18 cellular contexts compared by ENCODE assay signal in genomic region chr4:174047363-174047762, GRCh38.
A peak's percentile ranks its signal among the peaks of the same experiment; 100 is the strongest.
DNase-seq lines count a peak whose midpoint lies in the region; ATAC-seq and TF ChIP-seq lines count a peak whose summit lies in the region.
"Had no signal": no experiment of that assay in that cellular context is flagged by ENCODE, and none has a peak within 500 bp of the region (broad histone marks: within the 10 kb centered on the region; RNA-seq: fewer than 3 reads in every experiment).

No MANE protein-coding gene starts in this region.

- no peak overlapping the region for H3K9ac ChIP-seq in BLaER1 treated with 17β-estradiol and CSF1 and Interleukin-3, amounts not matched to agents 10 nM and 100 nM

- intact Hi-C loops in uterus (cut with DNase I; ENCODE audit: low total_unique reads), result no loop called here

- TF ChIP-seq CTCF in fibroblast of villous mesenchyme (IDR thresholded peaks at IDR 0.05; ENCODE audit: insufficient read depth, low read depth, low read length), result no peak
- no peak for TF ChIP-seq CTCF in uterus (IDR thresholded peaks at IDR 0.05)

- DNase-seq in NCI-H748 treated with DMSO at 0.1 percent for 48 hours (lab: John Stamatoyannopoulos, UW), result peak; percentile 79
- DNase-seq in SW480 (ENCODE audit: low spot score), result peak; percentile 1
- DNase-seq in fibroblast of villous mesenchyme (ENCODE audit: low read depth), result peak; percentile 30
- no peak for DNase-seq in uterus
- no peak for DNase-seq in COR-L47 (lab: John Stamatoyannopoulos, UW)
- no peak for DNase-seq in central memory CD4-positive, alpha-beta T cell
- DNase-seq: CD4-positive, alpha-beta T cell; DMS79 treated with DMSO at 0.1 percent for 48 hours; GDM1; NCI-H1417; NCI-H1930; NCI-H2171; NCI-H524 had no signal

- H3K27me3 ChIP-seq in BLaER1 treated with 17β-estradiol and CSF1 and Interleukin-3, amounts not matched to agents 10 nM and 100 nM, result no peaks in the 10 kb centered on the region
- H3K27me3 ChIP-seq in uterus, result no peaks in the 10 kb centered on the region

- peak overlapping the region in 3 of 11 experiments; percentile 11 to 44 (median 14); a peak in 3 of 22 replicates for H3K27ac ChIP-seq in BLaER1 treated with 17β-estradiol and CSF1 and Interleukin-3, amounts not matched to agents 10 nM and 100 nM
- H3K27ac ChIP-seq in uterus, result no peak overlapping the region
- H3K27ac ChIP-seq: A549 had no signal

- H3K36me3 ChIP-seq in BLaER1 treated with 17β-estradiol and CSF1 and Interleukin-3, amounts not matched to agents 10 nM and 100 nM, result no peaks in the 10 kb centered on the region
- no peaks in the 10 kb centered on the region for H3K36me3 ChIP-seq in uterus

- peaks cover 6 to 12% (median 8%) of the 10 kb centered on the region in 10 experiments; a peak in 18 of 20 replicates for H3K4me1 ChIP-seq in BLaER1 treated with 17β-estradiol and CSF1 and Interleukin-3, amounts not matched to agents 10 nM and 100 nM
- H3K4me1 ChIP-seq in uterus, result no peaks in the 10 kb centered on the region
- H3K4me1 ChIP-seq: A549 had no signal

- no peak overlapping the region for H3K4me3 ChIP-seq in BLaER1 treated with 17β-estradiol and CSF1 and Interleukin-3, amounts not matched to agents 10 nM and 100 nM
- H3K4me3 ChIP-seq in fibroblast of villous mesenchyme (ENCODE audit: low read depth, low read length), result no peak overlapping the region
- H3K4me3 ChIP-seq in uterus, result no peak overlapping the region
- H3K4me3 ChIP-seq: A549 had no signal

- H4K20me1 ChIP-seq in BLaER1 treated with 17β-estradiol and CSF1 and Interleukin-3, amounts not matched to agents 10 nM and 100 nM, result no peaks in the 10 kb centered on the region

- no peak for ATAC-seq in GM18511 (IDR thresholded peaks at IDR 0.05; ENCODE audit: unreplicated experiment)
- ATAC-seq: A549, Panc1, Right ventricle myocardium inferior had no signal

- H3K9me3 ChIP-seq in BLaER1 treated with 17β-estradiol and CSF1 and Interleukin-3, amounts not matched to agents 10 nM and 100 nM (replicated peaks in 1 of 11), result peaks cover 0 to 19% (median 0%) of the 10 kb centered on the region in 11 experiments; a peak in 3 of 22 replicates
- no peaks in the 10 kb centered on the region for H3K9me3 ChIP-seq in uterus
- H3K9me3 ChIP-seq: A549 had no signal

- H3K4me2 ChIP-seq in BLaER1 treated with 17β-estradiol and CSF1 and Interleukin-3, amounts not matched to agents 10 nM and 100 nM, result peak overlapping the region; percentile 7 to 57 (median 35); a peak in 19 of 22 replicates
- H3K4me2 ChIP-seq: A549 had no signal

- no peak for TF ChIP-seq POLR2A in uterus (IDR thresholded peaks at IDR 0.05)

Comparison
In these comparisons a context has a peak if more than half of its experiments do, and no peak if none do; other contexts are left out.
1. DNase-seq: peak in NCI-H748 treated with DMSO at 0.1 percent for 48 hours (single experiment), SW480 (single experiment) and fibroblast of villous mesenchyme (single experiment); none in uterus (0 of 2), COR-L47 (single experiment) and central memory CD4-positive, alpha-beta T cell (single experiment).